Comparison of ENCODE assay signal across 8 cellular contexts in the genomic region with DNA sequence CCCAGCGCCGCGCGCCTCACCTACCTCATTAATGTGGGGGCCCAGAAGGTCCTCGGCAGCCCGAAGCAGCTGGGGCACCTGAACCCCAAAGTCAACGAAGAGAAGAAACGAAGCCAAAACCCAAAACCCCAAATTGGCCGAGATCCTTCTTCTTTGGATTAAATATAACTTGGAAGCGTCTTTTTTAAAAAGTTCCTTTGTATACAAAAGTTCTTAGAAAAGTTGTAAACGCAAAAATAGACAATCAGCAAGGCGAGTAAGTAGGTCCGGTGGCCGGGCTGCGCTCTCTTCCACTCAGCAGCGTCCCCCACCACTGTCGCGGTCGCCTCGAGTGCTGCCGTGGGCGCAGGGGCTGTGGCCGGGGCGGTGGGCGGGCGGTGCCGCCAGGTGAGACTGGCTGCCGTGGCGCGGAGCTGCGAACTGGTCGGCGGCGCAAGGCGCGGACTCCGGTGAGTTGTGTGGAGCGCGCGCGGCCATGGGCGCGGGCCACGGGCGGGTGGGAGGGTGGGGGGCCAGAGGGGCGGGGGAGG. TPM values are rescaled to one million over a fixed set of nuclear protein-coding genes. Genes with fewer than 3 reads are reported as not detected.
A peak's percentile ranks its signal among the peaks of the same experiment; 100 is the strongest.
DNase-seq lines count a peak whose midpoint lies in the region; ATAC-seq and TF ChIP-seq lines count a peak whose summit lies in the region.

No MANE protein-coding gene starts in this region.

- peak overlapping the region in 45 of 59 donors; percentile 2 to 91 (median 63) for H3K27ac ChIP-seq in dorsolateral prefrontal cortex

- POLR2A ChIA-PET in naive thymus-derived CD8-positive, alpha-beta T cell (lab: Charles Lee) = no interaction called here

- TF ChIP-seq CTCF in GM13976 (IDR thresholded peaks at IDR 0.05; ENCODE audit: borderline replicate concordance, control extremely low read depth, extremely low read depth, insufficient read depth, missing control alignments) (no peak), LNCaP clone FGC (IDR thresholded peaks at IDR 0.05; ENCODE audit: control insufficient read depth, extremely low read depth, insufficient read depth) (no peak), dorsolateral prefrontal cortex (IDR thresholded peaks at IDR 0.05 in 54 of 56, conservative IDR thresholded peaks at IDR 0.05 in 2 of 56; ENCODE audit: low read depth in 1 of 56, partially characterized antibody in 56 of 56) (no peak)

- intact Hi-C loops in dorsolateral prefrontal cortex (cut with DNase I) = loop anchor here (1.0 to 10.0 kb wide), 6 partner anchors 262 to 1276 kb away; no protein-coding TSS in a partner anchor

- peaks cover 0 to 7% (median 2%) of the 10 kb centered on the region in 3 donors for H3K36me3 Mint-ChIP-seq in naive thymus-derived CD8-positive, alpha-beta T cell

- H3K27me3 Mint-ChIP-seq in naive thymus-derived CD8-positive, alpha-beta T cell = peaks cover 33 to 66% (median 41%) of the 10 kb centered on the region in 5 donors

- DNase-seq in GM13976 (ENCODE audit: low spot score) = peak; percentile 45
- no peak for DNase-seq in LNCaP clone FGC (ENCODE audit: low read depth)
- DNase-seq in dorsolateral prefrontal cortex = no peak
- no peak for DNase-seq in naive thymus-derived CD8-positive, alpha-beta T cell
- no peak for DNase-seq in NCI-H2107 treated with DMSO at 0.1 percent for 48 hours (lab: John Stamatoyannopoulos, UW; ENCODE audit: unreplicated experiment)
- no peak for DNase-seq in NK-92 (lab: John Stamatoyannopoulos, UW; ENCODE audit: unreplicated experiment)
- no peak for DNase-seq in iPS-NIHi7 (ENCODE audit: extremely low spot score)

- H3K27me3 ChIP-seq in dorsolateral prefrontal cortex = peaks cover 0 to 20% (median 0%) of the 10 kb centered on the region in 45 donors

- peak overlapping the region in 9 of 10 donors; percentile 15 to 80 (median 66) for H3K4me3 Mint-ChIP-seq in naive thymus-derived CD8-positive, alpha-beta T cell

- peaks cover 0 to 2% (median 0%) of the 10 kb centered on the region in 9 donors for H3K9me3 Mint-ChIP-seq in naive thymus-derived CD8-positive, alpha-beta T cell

- in situ Hi-C loops in GM13976 (cut with MboI; ENCODE audit: low sequenced_read_pairs, unreplicated experiment) = loop anchor here (25.0 kb wide), 1 partner anchor 773 kb away; no protein-coding TSS in a partner anchor

- H3K4me3 ChIP-seq in LNCaP clone FGC (ENCODE audit: low read depth, low read length) (peak overlapping the region; percentile 86), dorsolateral prefrontal cortex (peak overlapping the region; percentile 44 to 81 (median 69))

- H3K4me1 Mint-ChIP-seq in naive thymus-derived CD8-positive, alpha-beta T cell = peaks cover 0 to 23% (median 5%) of the 10 kb centered on the region in 4 donors

- ATAC-seq in GM21723 (IDR thresholded peaks at IDR 0.05; ENCODE audit: unreplicated experiment) = peak; percentile 32
- ATAC-seq in naive thymus-derived CD8-positive, alpha-beta T cell = peak in 1 of 2 donors; percentile 10

- no peak overlapping the region for H3K27ac Mint-ChIP-seq in naive thymus-derived CD8-positive, alpha-beta T cell

RNA-seq across cellular contexts. Expression of a gene that starts 0.4 kb away (rescaled TPM):
- 10 to 100 TPM in 43 of 120 experiments, 1 to 10 TPM in 77; 1.7 to 32.7 (median 8.3) TPM for total RNA-seq in dorsolateral prefrontal cortex
- total RNA-seq in naive thymus-derived CD8-positive, alpha-beta T cell = under 1 TPM; 0.82 to 0.96 TPM
- not detected for polyA plus RNA-seq in naive thymus-derived CD8-positive, alpha-beta T cell
